15 cellular contexts compared by ENCODE assay signal in genomic region chr11:27013741-27014415, GRCh38. TPM values are rescaled to one million over a fixed set of nuclear protein-coding genes. Genes with fewer than 3 reads are reported as not detected.
A peak's percentile ranks its signal among the peaks of the same experiment; 100 is the strongest.
DNase-seq lines count a peak whose midpoint lies in the region; ATAC-seq and TF ChIP-seq lines count a peak whose summit lies in the region.
"Had no signal": no experiment of that assay in that cellular context is flagged by ENCODE, and none has a peak within 500 bp of the region (broad histone marks: within the 10 kb centered on the region; RNA-seq: fewer than 3 reads in every experiment).

No MANE protein-coding gene starts in this region.

- no peak overlapping the region for H2AFZ ChIP-seq in GM23248
- H2AFZ ChIP-seq in trophoblast cell (ENCODE audit: insufficient read depth, low read length, poor library complexity): no peak overlapping the region

- no peak for TF ChIP-seq POLR2A in spleen (IDR thresholded peaks at IDR 0.05)

- H2BK12ac ChIP-seq in trophoblast cell (ENCODE audit: low read length): no peak overlapping the region

- no peaks in the 10 kb centered on the region for H4K20me1 ChIP-seq in GM23248 (ENCODE audit: insufficient read depth)
- H4K20me1 ChIP-seq: BLaER1 had no signal

- H3K23ac ChIP-seq in trophoblast cell (ENCODE audit: low read length): no peak overlapping the region

- H4K12ac ChIP-seq in trophoblast cell (ENCODE audit: low read depth, low read length): no peak overlapping the region

- intact Hi-C loops in spleen (cut with DNase I; ENCODE audit: low total_unique reads): no loop called here

- H3K27me3 ChIP-seq in GM23248 (replicated peaks; ENCODE audit: insufficient read depth): no peaks in the 10 kb centered on the region
- H3K27me3 ChIP-seq in adipocyte (replicated peaks; ENCODE audit: control insufficient read depth, insufficient read depth, low read length): no peaks in the 10 kb centered on the region
- no peaks in the 10 kb centered on the region for H3K27me3 ChIP-seq in foreskin keratinocyte
- no peaks in the 10 kb centered on the region for H3K27me3 ChIP-seq in rectal smooth muscle tissue (ENCODE audit: control insufficient read depth, insufficient read depth, low read length)
- no peaks in the 10 kb centered on the region for H3K27me3 ChIP-seq in trophoblast cell (ENCODE audit: insufficient read depth, low read length)
- no peaks in the 10 kb centered on the region for H3K27me3 ChIP-seq in spleen (replicated peaks in 1 of 7)
- H3K27me3 ChIP-seq: BLaER1 had no signal

- no peak overlapping the region for H4K8ac ChIP-seq in trophoblast cell (ENCODE audit: low read depth, low read length)

- H4K91ac ChIP-seq in trophoblast cell (ENCODE audit: low read depth, low read length): no peak overlapping the region

- H3K9me2 ChIP-seq in GM23248 (ENCODE audit: insufficient read depth): no peaks in the 10 kb centered on the region

- in situ Hi-C loops in GM23248 (cut with MboI): no loop called here

- peak overlapping the region; percentile 21; the same call in 1 of the 2 replicates for H3K27ac ChIP-seq in GM23248
- H3K27ac ChIP-seq in foreskin keratinocyte: no peak overlapping the region
- peak overlapping the region; percentile 48 for H3K27ac ChIP-seq in rectal smooth muscle tissue (ENCODE audit: low read depth, low read length)
- no peak overlapping the region for H3K27ac ChIP-seq in trophoblast cell (ENCODE audit: low read depth, low read length)
- peak overlapping the region in 2 of 8 donors; percentile 3 to 12 for H3K27ac ChIP-seq in spleen
- H3K27ac ChIP-seq: BLaER1 had no signal

- H3K9ac ChIP-seq in GM23248: no peak overlapping the region
- H3K9ac ChIP-seq in adipocyte (ENCODE audit: low read length): no peak overlapping the region
- H3K9ac ChIP-seq in rectal smooth muscle tissue (ENCODE audit: low read length): no peak overlapping the region
- no peak overlapping the region for H3K9ac ChIP-seq in trophoblast cell (ENCODE audit: low read length)
- H3K9ac ChIP-seq: BLaER1 had no signal

- no peak overlapping the region for H2AK5ac ChIP-seq in trophoblast cell (ENCODE audit: low read length)

- H3K4me3 ChIP-seq in GM23248 (no peak overlapping the region), adipocyte (ENCODE audit: low read length) (no peak overlapping the region), rectal smooth muscle tissue (ENCODE audit: low read length) (no peak overlapping the region), trophoblast cell (ENCODE audit: low read depth, low read length) (no peak overlapping the region), spleen (no peak overlapping the region)
- H3K4me3 ChIP-seq: BLaER1, lung had no signal

- no peak overlapping the region for H3K18ac ChIP-seq in trophoblast cell (ENCODE audit: low read length)

- H3K36me3 ChIP-seq in GM23248 (ENCODE audit: low read depth) (no peaks in the 10 kb centered on the region), adipocyte (ENCODE audit: control insufficient read depth, insufficient read depth, low read length, severe bottlenecking) (no peaks in the 10 kb centered on the region), rectal smooth muscle tissue (ENCODE audit: control insufficient read depth, insufficient read depth, low read length) (no peaks in the 10 kb centered on the region), trophoblast cell (ENCODE audit: control insufficient read depth in 1 of 2, insufficient read depth in 2 of 2, low read length in 2 of 2) (no peaks in the 10 kb centered on the region), spleen (no peaks in the 10 kb centered on the region)
- H3K36me3 ChIP-seq: BLaER1 had no signal

- no peak overlapping the region for H3K4me2 ChIP-seq in GM23248 (ENCODE audit: unreplicated experiment)
- no peak overlapping the region for H3K4me2 ChIP-seq in trophoblast cell (ENCODE audit: low read length)
- H3K4me2 ChIP-seq: BLaER1 had no signal

- peak; percentile 38 for DNase-seq in GM23248
- peak; percentile 44 for DNase-seq in adipocyte (ENCODE audit: low read depth)
- DNase-seq in foreskin keratinocyte: peak; percentile 63 to 77
- no peak for DNase-seq in trophoblast cell
- DNase-seq in NCI-H2081 treated with DMSO at 0.1 percent for 48 hours (lab: John Stamatoyannopoulos, UW): no peak
- no peak for DNase-seq in spleen
- DNase-seq: DMS53; NCI-H524; stimulated activated CD4-positive, alpha-beta T cell treated with anti-CD3 and anti-CD28 coated beads, Interleukin-2, amount 100 ng/mL, for 24 hours had no signal

- no peak overlapping the region for H2BK5ac ChIP-seq in trophoblast cell (ENCODE audit: low read depth, low read length, poor library complexity)

- no peak overlapping the region for H2BK120ac ChIP-seq in trophoblast cell (ENCODE audit: insufficient read depth, low read length, poor library complexity)

- no peaks in the 10 kb centered on the region for H3K79me1 ChIP-seq in trophoblast cell (ENCODE audit: low read length)

- no peak overlapping the region for H3K14ac ChIP-seq in trophoblast cell (ENCODE audit: low read length)

- WGBS in GM23248 (ENCODE audit: low coverage in 1 of 2, low lambda C conversion rate in 2 of 2, missing lambda C conversion rate in 2 of 2), 2 experiments: 23 to 29% methylated on average over 6 of the region's 6 CpGs
- no CpG with 5 or more reads among the region's 6 CpGs for WGBS in trophoblast cell (ENCODE audit: extremely low coverage, insufficient coverage, insufficient read length)
- WGBS in spleen, 5 donors: 63 to 80% (median 79%) methylated on average over 6 of the region's 6 CpGs

- ATAC-seq in foreskin keratinocyte: peak; percentile 88
- no peak for ATAC-seq in GM19023 (IDR thresholded peaks at IDR 0.05; ENCODE audit: unreplicated experiment)
- ATAC-seq: activated T-helper 17 cell treated with anti-CD3 and anti-CD28 coated beads, Interleukin-2, amount 50 U/mL, for 72 hours; HepG2 had no signal

- H3K79me2 ChIP-seq in GM23248 (ENCODE audit: insufficient read depth): no peaks in the 10 kb centered on the region
- H3K79me2 ChIP-seq in trophoblast cell (ENCODE audit: control insufficient read depth, insufficient read depth, low read length, poor library complexity): no peaks in the 10 kb centered on the region

- peaks cover 5% of the 10 kb centered on the region; the same call in 1 of the 2 replicates for H3F3A ChIP-seq in GM23248 (ENCODE audit: insufficient read depth)

- TF ChIP-seq CTCF in foreskin keratinocyte (conservative IDR thresholded peaks at IDR 0.05): no peak
- TF ChIP-seq CTCF in spleen (IDR thresholded peaks at IDR 0.05 in 8 of 11, conservative IDR thresholded peaks at IDR 0.05 in 3 of 11): no peak

- no peak overlapping the region for H3K4ac ChIP-seq in trophoblast cell (ENCODE audit: low read depth, low read length)

- H3K9me3 ChIP-seq in GM23248 (ENCODE audit: low read depth) (no peaks in the 10 kb centered on the region), adipocyte (ENCODE audit: control insufficient read depth, low read length) (no peaks in the 10 kb centered on the region), trophoblast cell (ENCODE audit: insufficient read depth, low read depth, low read length) (no peaks in the 10 kb centered on the region), spleen (peaks cover 0 to 8% (median 0%) of the 10 kb centered on the region in 8 donors)
- H3K9me3 ChIP-seq: BLaER1 had no signal

- H3K4me1 ChIP-seq in GM23248 (ENCODE audit: insufficient read depth): peaks cover 5% of the 10 kb centered on the region; the same call in 1 of the 2 replicates
- peaks cover 27% of the 10 kb centered on the region for H3K4me1 ChIP-seq in adipocyte (ENCODE audit: control insufficient read depth, insufficient read depth, low read length)
- H3K4me1 ChIP-seq in foreskin keratinocyte: peaks cover 4% of the 10 kb centered on the region
- H3K4me1 ChIP-seq in rectal smooth muscle tissue (ENCODE audit: control insufficient read depth, insufficient read depth, low read length): peaks cover 22% of the 10 kb centered on the region
- H3K4me1 ChIP-seq in trophoblast cell (ENCODE audit: control insufficient read depth in 1 of 2, insufficient read depth in 2 of 2, low read length in 2 of 2): no peaks in the 10 kb centered on the region
- peaks cover 0 to 11% (median 2%) of the 10 kb centered on the region in 6 donors for H3K4me1 ChIP-seq in spleen
- H3K4me1 ChIP-seq: BLaER1 had no signal

RNA-seq across cellular contexts. Expression of gene FIBIN, which starts 20.0 kb away (rescaled TPM):
- 45.3 and 48.1 TPM in 2 replicates for total RNA-seq in GM23248 (2014; rRNA removed; shearing (Covaris generic))
- polyA plus RNA-seq in GM23248 (2016; fragmentation: Nextera tagmentation; extraction: Ambion mirVana): 42.2 and 45.8 TPM in 2 replicates
- total RNA-seq in foreskin keratinocyte: 0.21 and 0.41 TPM in 2 replicates
- 0.19 and 0.36 TPM in 2 replicates for polyA plus RNA-seq in foreskin keratinocyte
- polyA plus RNA-seq in trophoblast cell (2013): 0.27 and 0.43 TPM in 2 replicates
- total RNA-seq in spleen: 10 to 100 TPM in 2 of 7 donors, 1 to 10 TPM in 5; 3.6 to 17.9 (median 7.3) TPM
- 1 to 10 TPM in 2 of 3 donors, under 1 TPM in 1; 1.00 to 3.9 (median 3.6) TPM for polyA plus RNA-seq in spleen
- total RNA-seq: activated T-helper 17 cell treated with anti-CD3 and anti-CD28 coated beads, Interleukin-2, amount 50 U/mL, for 72 hours; HepG2 had no signal
- polyA plus RNA-seq: HepG2 had no signal

RNA-seq across cellular contexts. Expression of gene BBOX1, which starts 26.7 kb away (rescaled TPM):
- total RNA-seq in GM23248 (2014; rRNA removed; shearing (Covaris generic)): not detected in 2 replicates
- polyA plus RNA-seq in GM23248 (2016; fragmentation: Nextera tagmentation; extraction: Ambion mirVana): 0.23 TPM in 1 of 2 replicates, not detected in the other
- not detected in 2 replicates for total RNA-seq in foreskin keratinocyte
- polyA plus RNA-seq in foreskin keratinocyte: not detected in 2 replicates
- polyA plus RNA-seq in trophoblast cell (2013): 0.06 and 0.14 TPM in 2 replicates
- not detected for total RNA-seq in spleen
- not detected for polyA plus RNA-seq in spleen
- total RNA-seq: activated T-helper 17 cell treated with anti-CD3 and anti-CD28 coated beads, Interleukin-2, amount 50 U/mL, for 72 hours; HepG2 had no signal
- polyA plus RNA-seq: HepG2 had no signal

Comparison
In these comparisons a context has a peak if more than half of its experiments do, and no peak if none do; other contexts are left out.
1. DNase-seq: peak in GM23248 (single experiment), adipocyte (single experiment) and foreskin keratinocyte (2 of 2); none in trophoblast cell (0 of 2), NCI-H2081 treated with DMSO at 0.1 percent for 48 hours (single experiment) and spleen (single experiment).
2. H3K27ac ChIP-seq: peak in GM23248 (single experiment) and rectal smooth muscle tissue (single experiment); none in foreskin keratinocyte (single experiment) and trophoblast cell (single experiment).